Comparison of ENCODE assay signal across 8 cellular contexts in the genomic region with DNA sequence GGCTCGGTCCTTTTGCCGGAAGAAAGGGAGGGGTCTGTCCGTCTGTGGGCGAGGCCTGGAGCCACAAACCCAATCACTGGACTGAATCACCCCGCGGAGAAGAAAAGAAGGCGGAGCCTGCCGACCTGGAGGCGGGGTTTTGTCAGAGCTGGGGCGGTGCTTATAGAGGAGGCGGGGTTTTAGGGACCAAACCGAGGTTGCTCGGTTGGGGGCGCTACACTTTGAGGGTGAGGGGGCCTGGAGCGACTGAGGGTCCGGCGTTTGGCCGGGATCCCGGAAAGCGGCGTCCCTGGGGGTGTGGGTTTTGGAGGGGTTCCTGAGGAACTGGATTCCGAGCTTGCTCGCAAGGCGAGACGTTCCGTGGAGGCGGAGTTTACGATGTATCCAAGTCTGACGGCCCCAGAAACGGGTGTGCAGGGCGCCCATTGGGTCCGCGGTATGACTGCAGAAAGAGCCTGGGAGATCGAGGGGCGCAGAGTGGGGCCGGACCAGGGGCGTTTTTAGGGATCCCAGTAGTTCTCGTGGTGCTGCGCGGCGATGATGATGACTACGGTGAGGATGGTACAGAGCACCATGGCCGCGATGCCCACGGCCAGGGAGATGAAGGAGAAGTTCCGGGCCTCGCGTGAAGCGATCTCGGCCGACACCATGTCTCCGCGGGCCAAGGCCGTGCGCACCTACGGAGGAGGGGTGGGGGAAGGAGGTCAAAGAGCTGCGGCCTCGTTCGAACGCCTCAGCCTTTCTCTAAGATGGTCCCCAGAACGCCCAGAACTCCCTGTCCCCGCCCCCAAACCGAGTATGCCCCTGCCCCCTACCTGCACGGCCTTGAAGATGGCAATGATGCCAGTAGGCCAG. TPM values are rescaled to one million over a fixed set of nuclear protein-coding genes. Genes with fewer than 3 reads are reported as not detected.
A peak's percentile ranks its signal among the peaks of the same experiment; 100 is the strongest.
DNase-seq lines count a peak whose midpoint lies in the region; ATAC-seq lines count a peak whose summit lies in the region.

No MANE protein-coding gene starts in this region.

- H3K4me3 ChIP-seq in right cardiac atrium (ENCODE audit: low read length), result peak overlapping the region; percentile 57

- DNase-seq in NCI-H146 treated with DMSO at 0.1 percent for 48 hours (lab: John Stamatoyannopoulos, UW; ENCODE audit: unreplicated experiment) (peak; percentile 29), right cardiac atrium (peak; percentile 75 to 89 (median 87)), NCI-H187 treated with DMSO at 0.1 percent for 48 hours (lab: John Stamatoyannopoulos, UW) (no peak), ACHN (no peak), NCI-H128 (lab: John Stamatoyannopoulos, UW; ENCODE audit: unreplicated experiment) (no peak)
- DNase-seq in activated T-helper 9 cell treated with anti-CD3 and anti-CD28 coated beads, Interleukin-2, amount 50 U/mL, for 16 hours (ENCODE audit: low read depth), result peak; percentile 53
- DNase-seq in stimulated activated CD4-positive, alpha-beta T cell treated with anti-CD3 and anti-CD28 coated beads, Interleukin-15, amount 100 ng/mL, for 1 hour (ENCODE audit: low read depth in 1 of 2, low spot score in 1 of 2), result peak; percentile 37 to 60

- intact Hi-C loops in right cardiac atrium (cut with DNase I), result no loop called here

- no peaks in the 10 kb centered on the region for H3K4me1 ChIP-seq in right cardiac atrium (ENCODE audit: control insufficient read depth, insufficient read depth, low read length)

- in situ Hi-C loops in ACHN (cut with HindIII; ENCODE audit: low pct_ligation_motif_present, low pct_unique_long_range_greater_than_20kb, low sequenced_read_pairs), result no loop called here

- H3K9me3 ChIP-seq in right cardiac atrium (ENCODE audit: control insufficient read depth, low read length), result no peaks in the 10 kb centered on the region

- ATAC-seq in right cardiac atrium, result peak; percentile 62 to 82
- ATAC-seq in HG03135 (IDR thresholded peaks at IDR 0.05; ENCODE audit: unreplicated experiment), result no peak

- 34% methylated on average over 64 of the region's 64 CpGs for WGBS in right cardiac atrium

- H3K27ac ChIP-seq in right cardiac atrium (ENCODE audit: low read length), result no peak overlapping the region

- no peaks in the 10 kb centered on the region for H3K27me3 ChIP-seq in right cardiac atrium (ENCODE audit: control insufficient read depth, insufficient read depth)

RNA-seq across cellular contexts. Expression of a gene that starts 2.8 kb away (rescaled TPM):
- 1 to 10 TPM; 1.5 to 3.3 (median 1.8) TPM for total RNA-seq in right cardiac atrium
- polyA plus RNA-seq in right cardiac atrium, result 2.6 TPM

RNA-seq across cellular contexts. Expression of a gene that starts 5.0 kb away (rescaled TPM):
- 10 to 100 TPM; 26.1 to 30.5 (median 30.1) TPM for total RNA-seq in right cardiac atrium
- 22.4 TPM for polyA plus RNA-seq in right cardiac atrium

RNA-seq across cellular contexts. Expression of a gene that starts 15.4 kb away (rescaled TPM):
- total RNA-seq in right cardiac atrium, result 10 to 100 TPM in 3 of 4 donors, 1 to 10 TPM in 1; 8.4 to 16.9 (median 12.9) TPM
- 12.6 TPM for polyA plus RNA-seq in right cardiac atrium

RNA-seq across cellular contexts. Expression of a gene that starts 18.9 kb away (rescaled TPM):
- 1 to 10 TPM; 2.9 to 3.6 (median 3.1) TPM for total RNA-seq in right cardiac atrium
- polyA plus RNA-seq in right cardiac atrium, result 3.5 TPM

RNA-seq across cellular contexts. Expression of a gene that starts 20.9 kb away (rescaled TPM):
- 10 to 100 TPM; 35.2 to 44.9 (median 38.5) TPM for total RNA-seq in right cardiac atrium
- polyA plus RNA-seq in right cardiac atrium, result 29.2 TPM

Comparison
In these comparisons a context has a peak if more than half of its experiments do, and no peak if none do; other contexts are left out.
1. DNase-seq: peak in NCI-H146 treated with DMSO at 0.1 percent for 48 hours (single experiment), activated T-helper 9 cell treated with anti-CD3 and anti-CD28 coated beads, Interleukin-2, amount 50 U/mL, for 16 hours (single experiment), right cardiac atrium (3 of 3) and stimulated activated CD4-positive, alpha-beta T cell treated with anti-CD3 and anti-CD28 coated beads, Interleukin-15, amount 100 ng/mL, for 1 hour (2 of 2); none in NCI-H187 treated with DMSO at 0.1 percent for 48 hours (single experiment), ACHN (single experiment) and NCI-H128 (single experiment).